24 cellular contexts compared by ENCODE assay signal in genomic region chr6:89888871-89889270, GRCh38. TPM values are rescaled to one million over a fixed set of nuclear protein-coding genes. Genes with fewer than 3 reads are reported as not detected.
DNase-seq lines count a peak whose midpoint lies in the region; ATAC-seq, FAIRE-seq and TF ChIP-seq lines count a peak whose summit lies in the region.
"Had no signal": no experiment of that assay in that cellular context is flagged by ENCODE, and none has a peak within 500 bp of the region (broad histone marks: within the 10 kb centered on the region; RNA-seq: fewer than 3 reads in every experiment).

No MANE protein-coding gene starts in this region.

- H4K8ac ChIP-seq in neuronal stem cell (ENCODE audit: low read depth, low read length) = no peak overlapping the region

- H3K27ac ChIP-seq in neuronal stem cell (replicated peaks; ENCODE audit: low read length) = no peak overlapping the region
- H3K27ac ChIP-seq: A549 had no signal

- H3K18ac ChIP-seq in neuronal stem cell (ENCODE audit: low read length) = no peak overlapping the region

- H3K4ac ChIP-seq in neuronal stem cell (ENCODE audit: low read length) = no peak overlapping the region

- no peak overlapping the region for H2AFZ ChIP-seq in neuronal stem cell (ENCODE audit: low read length)

- BruUV-seq in Caco-2 (replicated peaks; lab: Mats Ljungman, UMichigan) = no TSS peak

- intact Hi-C loops in activated CD8-positive, alpha-beta T cell treated with anti-CD3 and anti-CD28 coated beads for 36 hours (cut with micrococcal nuclease) = no loop called here
- intact Hi-C loops in Caco-2 (cut with micrococcal nuclease; ENCODE audit: unreplicated experiment) = no loop called here

- no CpG with 5 or more reads among the region's 3 CpGs for WGBS in neuronal stem cell (ENCODE audit: extremely low coverage in 2 of 2, insufficient read length in 2 of 2, insufficient replicate concordance in 1 of 2), 2 donors

- no peak for TF ChIP-seq POLR2A in NB4 (IDR thresholded peaks at IDR 0.05; ENCODE audit: extremely low read depth, insufficient read length)

- H3K36me3 ChIP-seq in bronchial epithelial cell (ENCODE audit: control insufficient read depth, insufficient read depth, low read length) (no peaks in the 10 kb centered on the region), neuronal stem cell (replicated peaks in 1 of 2; ENCODE audit: control insufficient read depth in 2 of 2, insufficient read depth in 2 of 2, low read length in 2 of 2) (no peaks in the 10 kb centered on the region), Caco-2 (ENCODE audit: control insufficient read depth, insufficient read depth, low read length) (no peaks in the 10 kb centered on the region)

- H3K4me1 Mint-ChIP-seq in activated CD8-positive, alpha-beta T cell treated with anti-CD3 and anti-CD28 coated beads for 36 hours (ENCODE audit: low read depth) = peaks cover 8% of the 10 kb centered on the region
- peaks cover 6% of the 10 kb centered on the region for H3K4me1 Mint-ChIP-seq in activated CD8-positive, alpha-beta T cell treated with anti-CD3 and anti-CD28 coated beads, Interleukin-2, amount 10 ng/mL, durations not matched to agents 7 days and 5 days (ENCODE audit: low read depth)
- peaks cover 19% of the 10 kb centered on the region for H3K4me1 Mint-ChIP-seq in Caco-2 (ENCODE audit: low read depth, unreplicated experiment)

- ATAC-seq in activated CD8-positive, alpha-beta T cell treated with anti-CD3 and anti-CD28 coated beads for 36 hours = peak; percentile 60
- ATAC-seq in activated CD8-positive, alpha-beta T cell treated with anti-CD3 and anti-CD28 coated beads, Interleukin-2, amount 10 ng/mL, durations not matched to agents 7 days and 5 days = no peak
- ATAC-seq: A549 had no signal

- TF ChIP-seq CTCF in activated CD8-positive, alpha-beta T cell treated with anti-CD3 and anti-CD28 coated beads for 36 hours (IDR thresholded peaks at IDR 0.05) = no peak
- TF ChIP-seq CTCF in NB4 (IDR thresholded peaks at IDR 0.05; ENCODE audit: low read depth, low read length) (no peak), bronchial epithelial cell (IDR thresholded peaks at IDR 0.05; ENCODE audit: insufficient read depth, low read length, severe bottlenecking) (no peak), Caco-2 (IDR thresholded peaks at IDR 0.05; ENCODE audit: insufficient read depth in 1 of 2, low read depth in 1 of 2, low read length in 1 of 2, severe bottlenecking in 1 of 2, unreplicated experiment in 1 of 2) (no peak)

- POLR2A ChIA-PET in activated CD8-positive, alpha-beta T cell treated with anti-CD3 and anti-CD28 coated beads for 36 hours (lab: Charles Lee) = interaction anchor here (0.8 kb wide), 1 partner anchor 21 kb away, joined by 3 read pairs; no protein-coding TSS in a partner anchor
- POLR2A ChIA-PET in activated CD8-positive, alpha-beta T cell treated with anti-CD3 and anti-CD28 coated beads, Interleukin-2, amount 10 ng/mL, durations not matched to agents 7 days and 5 days (lab: Charles Lee) = no interaction called here
- POLR2A ChIA-PET in Caco-2 (lab: Charles Lee) = no interaction called here

- H3K4me2 ChIP-seq in neuronal stem cell (ENCODE audit: insufficient read depth, low read length, poor library complexity, severe bottlenecking) = no peak overlapping the region
- H3K4me2 ChIP-seq: A549 had no signal

- peaks cover 0 to 4% of the 10 kb centered on the region in 2 donors for H3K4me1 ChIP-seq in neuronal stem cell (ENCODE audit: control insufficient read depth in 2 of 2, insufficient read depth in 1 of 2, low read depth in 1 of 2, low read length in 2 of 2)
- H3K4me1 ChIP-seq in Caco-2 = peaks cover 12% of the 10 kb centered on the region
- H3K4me1 ChIP-seq: A549 had no signal

- no peaks in the 10 kb centered on the region for H3K9me3 ChIP-seq in neuronal stem cell (replicated peaks in 1 of 2; ENCODE audit: control insufficient read depth in 2 of 2, insufficient read depth in 1 of 2, low read depth in 1 of 2, low read length in 2 of 2)
- H3K9me3 ChIP-seq in Caco-2 = no peaks in the 10 kb centered on the region
- H3K9me3 ChIP-seq: A549 had no signal

- H3K4me3 ChIP-seq in NB4 (ENCODE audit: low read depth, low read length) (no peak overlapping the region), bronchial epithelial cell (ENCODE audit: low read depth, low read length) (no peak overlapping the region), neuronal stem cell (ENCODE audit: low read length in 2 of 2) (no peak overlapping the region), Caco-2 (ENCODE audit: low read depth, low read length) (no peak overlapping the region)
- H3K4me3 ChIP-seq: A549 had no signal

- CTCF ChIA-PET in activated CD8-positive, alpha-beta T cell treated with anti-CD3 and anti-CD28 coated beads for 36 hours (lab: Charles Lee) = no interaction called here
- CTCF ChIA-PET in activated CD8-positive, alpha-beta T cell treated with anti-CD3 and anti-CD28 coated beads, Interleukin-2, amount 10 ng/mL, durations not matched to agents 7 days and 5 days (lab: Charles Lee) = no interaction called here
- CTCF ChIA-PET in Caco-2 (lab: Charles Lee) = interaction anchor here (0.5 kb wide), 1 partner anchor 71 kb away, joined by 3 read pairs; no protein-coding TSS in a partner anchor

- H3K27me3 ChIP-seq in bronchial epithelial cell (ENCODE audit: control insufficient read depth, insufficient read depth, low read length) = no peaks in the 10 kb centered on the region
- H3K27me3 ChIP-seq in neuronal stem cell (ENCODE audit: control insufficient read depth in 3 of 3, insufficient read depth in 3 of 3, low read depth in 1 of 3, low read length in 3 of 3) = peaks cover 0 to 6% (median 0%) of the 10 kb centered on the region in 3 experiments
- no peaks in the 10 kb centered on the region for H3K27me3 ChIP-seq in Caco-2 (replicated peaks; ENCODE audit: control insufficient read depth, insufficient read depth, low read length)

- H3K27me3 Mint-ChIP-seq in activated CD8-positive, alpha-beta T cell treated with anti-CD3 and anti-CD28 coated beads for 36 hours = peaks cover 21% of the 10 kb centered on the region
- peaks cover 26% of the 10 kb centered on the region for H3K27me3 Mint-ChIP-seq in activated CD8-positive, alpha-beta T cell treated with anti-CD3 and anti-CD28 coated beads, Interleukin-2, amount 10 ng/mL, durations not matched to agents 7 days and 5 days (ENCODE audit: low read depth)
- peaks cover 3% of the 10 kb centered on the region for H3K27me3 Mint-ChIP-seq in Caco-2 (ENCODE audit: insufficient read depth, unreplicated experiment)

- no peak overlapping the region for H3K14ac ChIP-seq in neuronal stem cell (ENCODE audit: low read length)

- H3K79me1 ChIP-seq in neuronal stem cell (ENCODE audit: low read depth, low read length) = peaks cover 3% of the 10 kb centered on the region

- no peak overlapping the region for H3K9ac ChIP-seq in neuronal stem cell (ENCODE audit: low read depth, low read length, poor library complexity)

- H2AK5ac ChIP-seq in neuronal stem cell (ENCODE audit: low read depth, low read length) = no peak overlapping the region

- no peak for DNase-seq in activated CD8-positive, alpha-beta T cell treated with anti-CD3 and anti-CD28 coated beads for 36 hours
- DNase-seq in activated CD8-positive, alpha-beta T cell treated with anti-CD3 and anti-CD28 coated beads, Interleukin-2, amount 10 ng/mL, durations not matched to agents 7 days and 5 days = no peak
- DNase-seq in ELR (ENCODE audit: low read depth) = peak; percentile 47
- DNase-seq in NB4 (ENCODE audit: low read depth) = peak; percentile 11
- peak; percentile 24 for DNase-seq in bronchial epithelial cell (ENCODE audit: low read depth)
- no peak for DNase-seq in neuronal stem cell (ENCODE audit: low spot score)
- DNase-seq in Caco-2 = no peak
- no peak for DNase-seq in NCI-H345 treated with DMSO at 0.1 percent for 48 hours (lab: John Stamatoyannopoulos, UW; ENCODE audit: unreplicated experiment)
- DNase-seq: CD4-positive, alpha-beta T cell; DMS153; GF-D8; H7; KG1; NCI-H1092 treated with DMSO at 0.1 percent for 48 hours; NCI-H146; NCI-H2029 treated with DMSO at 0.1 percent for 48 hours; NCI-H2171; NCI-H446 treated with DMSO at 0.1 percent for 48 hours; NCI-H69; NK-92 treated with Interleukin-12 subunit alpha and Interleukin-12 subunit beta, amount 100 ng/mL, for 24 hours; RPMI8226 had no signal

- H3K9me3 Mint-ChIP-seq in activated CD8-positive, alpha-beta T cell treated with anti-CD3 and anti-CD28 coated beads for 36 hours = no peaks in the 10 kb centered on the region
- H3K9me3 Mint-ChIP-seq in activated CD8-positive, alpha-beta T cell treated with anti-CD3 and anti-CD28 coated beads, Interleukin-2, amount 10 ng/mL, durations not matched to agents 7 days and 5 days (ENCODE audit: insufficient read depth) = no peaks in the 10 kb centered on the region
- H3K9me3 Mint-ChIP-seq in Caco-2 (ENCODE audit: unreplicated experiment) = no peaks in the 10 kb centered on the region
- H3K9me3 Mint-ChIP-seq: CD4-positive, alpha-beta T cell had no signal

- H2BK12ac ChIP-seq in neuronal stem cell (ENCODE audit: low read length) = no peak overlapping the region

- FAIRE-seq in bronchial epithelial cell (lab: Jason Lieb, UNC) = no peak
- FAIRE-seq: A549 had no signal

- H3K23ac ChIP-seq in neuronal stem cell (ENCODE audit: low read depth, low read length, poor library complexity) = no peak overlapping the region

- no peak overlapping the region for H4K91ac ChIP-seq in neuronal stem cell (ENCODE audit: low read depth, low read length, poor library complexity)

- no peak overlapping the region for H2BK15ac ChIP-seq in neuronal stem cell (ENCODE audit: low read length)

- H3K4me3 Mint-ChIP-seq in activated CD8-positive, alpha-beta T cell treated with anti-CD3 and anti-CD28 coated beads for 36 hours = no peak overlapping the region
- no peak overlapping the region for H3K4me3 Mint-ChIP-seq in activated CD8-positive, alpha-beta T cell treated with anti-CD3 and anti-CD28 coated beads, Interleukin-2, amount 10 ng/mL, durations not matched to agents 7 days and 5 days
- H3K4me3 Mint-ChIP-seq in Caco-2 (ENCODE audit: unreplicated experiment) = no peak overlapping the region
- H3K4me3 Mint-ChIP-seq: CD4-positive, alpha-beta T cell had no signal

- H2BK120ac ChIP-seq in neuronal stem cell (ENCODE audit: low read depth, low read length) = no peak overlapping the region

- no peaks in the 10 kb centered on the region for H3K36me3 Mint-ChIP-seq in activated CD8-positive, alpha-beta T cell treated with anti-CD3 and anti-CD28 coated beads for 36 hours (ENCODE audit: low read depth)
- H3K36me3 Mint-ChIP-seq in activated CD8-positive, alpha-beta T cell treated with anti-CD3 and anti-CD28 coated beads, Interleukin-2, amount 10 ng/mL, durations not matched to agents 7 days and 5 days (ENCODE audit: low read depth) = no peaks in the 10 kb centered on the region
- no peaks in the 10 kb centered on the region for H3K36me3 Mint-ChIP-seq in Caco-2 (ENCODE audit: insufficient read depth, unreplicated experiment)

- no peak overlapping the region for H3K27ac Mint-ChIP-seq in activated CD8-positive, alpha-beta T cell treated with anti-CD3 and anti-CD28 coated beads for 36 hours
- H3K27ac Mint-ChIP-seq in activated CD8-positive, alpha-beta T cell treated with anti-CD3 and anti-CD28 coated beads, Interleukin-2, amount 10 ng/mL, durations not matched to agents 7 days and 5 days = no peak overlapping the region
- H3K27ac Mint-ChIP-seq in Caco-2 (ENCODE audit: unreplicated experiment) = no peak overlapping the region
- H3K27ac Mint-ChIP-seq: CD4-positive, alpha-beta T cell had no signal

- H2BK5ac ChIP-seq in neuronal stem cell (ENCODE audit: low read length) = no peak overlapping the region

RNA-seq across cellular contexts. Expression of gene GJA10, which starts 5.4 kb away (rescaled TPM):
- total RNA-seq in activated CD8-positive, alpha-beta T cell treated with anti-CD3 and anti-CD28 coated beads for 36 hours = not detected
- total RNA-seq in activated CD8-positive, alpha-beta T cell treated with anti-CD3 and anti-CD28 coated beads, Interleukin-2, amount 10 ng/mL, durations not matched to agents 7 days and 5 days = not detected
- total RNA-seq in bronchial epithelial cell (not detected in 2 replicates), Caco-2 (2022) (not detected in 2 replicates)
- polyA plus RNA-seq in neuronal stem cell (2013, experiment 1 of 2) = 0.74 TPM
- polyA plus RNA-seq in neuronal stem cell (2013, experiment 2 of 2) = 0.76 TPM
- total RNA-seq: CD4-positive, alpha-beta T cell; Daoy had no signal
- polyA plus RNA-seq: A549, BJ had no signal

RNA-seq across cellular contexts. Expression of gene CASP8AP2, which starts 59.2 kb away (rescaled TPM):
- 10 to 100 TPM; 33.3 to 33.6 TPM for total RNA-seq in activated CD8-positive, alpha-beta T cell treated with anti-CD3 and anti-CD28 coated beads for 36 hours
- 10 to 100 TPM; 42.5 to 47.3 TPM for total RNA-seq in activated CD8-positive, alpha-beta T cell treated with anti-CD3 and anti-CD28 coated beads, Interleukin-2, amount 10 ng/mL, durations not matched to agents 7 days and 5 days
- total RNA-seq in bronchial epithelial cell (10.5 and 10.6 TPM in 2 replicates), Caco-2 (2022) (19.3 and 23.3 TPM in 2 replicates)
- 21.7 TPM for polyA plus RNA-seq in neuronal stem cell (2013, experiment 1 of 2)
- polyA plus RNA-seq in neuronal stem cell (2013, experiment 2 of 2) = 22.4 TPM

Comparison
In these comparisons a context has a peak if more than half of its experiments do, and no peak if none do; other contexts are left out.
1. DNase-seq: peak in ELR (single experiment), NB4 (single experiment) and bronchial epithelial cell (single experiment); none in activated CD8-positive, alpha-beta T cell treated with anti-CD3 and anti-CD28 coated beads for 36 hours (single experiment), activated CD8-positive, alpha-beta T cell treated with anti-CD3 and anti-CD28 coated beads, Interleukin-2, amount 10 ng/mL, durations not matched to agents 7 days and 5 days (single experiment), neuronal stem cell (single experiment), Caco-2 (0 of 2) and NCI-H345 treated with DMSO at 0.1 percent for 48 hours (single experiment).